Comparison of ENCODE assay signal across 9 cellular contexts in the genomic region with DNA sequence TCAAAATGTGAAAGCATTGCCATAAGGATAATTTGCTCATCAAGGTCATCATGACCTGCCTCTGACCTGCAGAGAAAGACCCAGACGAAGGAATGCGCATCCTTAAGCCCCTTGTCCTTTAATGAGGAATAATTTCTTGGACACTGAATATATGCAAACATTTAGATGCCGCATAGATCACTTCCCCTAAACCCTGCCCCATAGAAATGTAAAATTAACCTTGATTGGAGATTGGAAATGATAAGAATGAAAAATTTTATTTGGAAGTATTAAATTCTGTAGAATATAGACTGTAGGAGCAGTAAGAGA.
DNase-seq lines count a peak whose midpoint lies in the region; ATAC-seq, FAIRE-seq and TF ChIP-seq lines count a peak whose summit lies in the region.
"Had no signal": no experiment of that assay in that cellular context is flagged by ENCODE, and none has a peak within 500 bp of the region (broad histone marks: within the 10 kb centered on the region; RNA-seq: fewer than 3 reads in every experiment).

No MANE protein-coding gene starts in this region.

- H3K9me3 ChIP-seq in BLaER1: no peaks in the 10 kb centered on the region
- no peaks in the 10 kb centered on the region for H3K9me3 ChIP-seq in Karpas-422 (ENCODE audit: low read length)

- H3K9ac ChIP-seq in BLaER1: peak overlapping the region; percentile 68
- 0 out of 2 replicates have a peak overlapping the region, but pooled peaks have one; percentile 14 for H3K9ac ChIP-seq in Karpas-422 (ENCODE audit: low read length)

- H3K36me3 Mint-ChIP-seq in nephron (ENCODE audit: low read depth): no peaks in the 10 kb centered on the region

- H3K79me2 ChIP-seq in Karpas-422 (ENCODE audit: low read length): no peaks in the 10 kb centered on the region

- FAIRE-seq in RCC 7860 (lab: Jason Lieb, UNC): no peak

- peaks cover 28% of the 10 kb centered on the region for H3K4me1 Mint-ChIP-seq in nephron

- H3K4me3 ChIP-seq in BLaER1: 0 out of 2 replicates have a peak overlapping the region, but pooled peaks have one; percentile 11
- H3K4me3 ChIP-seq in Karpas-422 (ENCODE audit: low read length): no peak overlapping the region
- H3K4me3 ChIP-seq: cardiac muscle cell had no signal

- 0 out of 2 replicates have a peak overlapping the region, but pooled peaks have one; percentile 60 for H2AFZ ChIP-seq in Karpas-422 (ENCODE audit: low read length)

- TF ChIP-seq CTCF in nephron (IDR thresholded peaks at IDR 0.05; ENCODE audit: unreplicated experiment in 3 of 3): peak in 1 of 3 experiments; percentile 36

- H4K20me1 ChIP-seq in BLaER1 (no peaks in the 10 kb centered on the region), Karpas-422 (ENCODE audit: insufficient read depth, low read depth, low read length) (no peaks in the 10 kb centered on the region)

- no peaks in the 10 kb centered on the region for H3K9me3 Mint-ChIP-seq in nephron

- no peaks in the 10 kb centered on the region for H3K27me3 ChIP-seq in BLaER1
- no peaks in the 10 kb centered on the region for H3K27me3 ChIP-seq in Karpas-422 (ENCODE audit: low read length)
- H3K27me3 ChIP-seq: cardiac muscle cell had no signal

- H3K27me3 Mint-ChIP-seq in nephron (ENCODE audit: low read depth): no peaks in the 10 kb centered on the region

- peak overlapping the region; percentile 95 for H3K27ac ChIP-seq in BLaER1
- peak overlapping the region; percentile 48; the same call in 1 of the 2 replicates for H3K27ac ChIP-seq in Karpas-422 (ENCODE audit: low read length)
- H3K27ac ChIP-seq in cingulate gyrus (ENCODE audit: low read depth, low read length): peak overlapping the region; percentile 65
- H3K27ac ChIP-seq: cardiac muscle cell had no signal

- DNase-seq in Karpas-422 (no peak), anterior cingulate cortex (lab: John Stamatoyannopoulos, UW) (no peak), RCC 7860 (ENCODE audit: low spot score) (no peak)
- DNase-seq in stimulated activated CD4-positive, alpha-beta T cell treated with anti-CD3 and anti-CD28 coated beads, Interleukin-15, amount 100 ng/mL, for 24 hours: no peak

- H3K4me1 ChIP-seq in BLaER1 (peaks cover 57% of the 10 kb centered on the region), Karpas-422 (ENCODE audit: low read length) (peaks cover 61% of the 10 kb centered on the region)

- H3K4me2 ChIP-seq in BLaER1 (peak overlapping the region; percentile 82), Karpas-422 (ENCODE audit: low read depth, low read length, poor library complexity, severe bottlenecking) (peak overlapping the region; percentile 31)

- H3K4me3 Mint-ChIP-seq in nephron: no peak overlapping the region

- no peaks in the 10 kb centered on the region for H3K9me2 ChIP-seq in Karpas-422 (replicated peaks; ENCODE audit: insufficient read depth, low read length)

- H3K36me3 ChIP-seq in BLaER1: no peaks in the 10 kb centered on the region
- H3K36me3 ChIP-seq in Karpas-422 (ENCODE audit: insufficient read depth, low read length): no peaks in the 10 kb centered on the region
- H3K36me3 ChIP-seq: cardiac muscle cell had no signal

- peak overlapping the region; percentile 80 to 92 (median 90) for H3K27ac Mint-ChIP-seq in nephron

- ATAC-seq in HG02884 (IDR thresholded peaks at IDR 0.05; ENCODE audit: unreplicated experiment): no peak
